In genomic region chr3:37753428-37753827, GRCh38 we compare ENCODE assay signal across 1 cellular context.
TF ChIP-seq lines count a peak whose summit lies in the region.

No MANE protein-coding gene starts in this region.

TF ChIP-seq in GM23338, 12 proteins besides CTCF, POLR2A, EP300 and RAD21 (continued from another document):
- TF ChIP-seq REST (IDR thresholded peaks at IDR 0.05; ENCODE audit: unreplicated experiment): no peak
